Comparison of ENCODE assay signal across 1 cellular context in genomic region chr17:82494236-82495055, GRCh38.
A peak's percentile ranks its signal among the peaks of the same experiment; 100 is the strongest.
TF ChIP-seq lines count a peak whose summit lies in the region.

No MANE protein-coding gene starts in this region.

TF ChIP-seq in HEK293, 187 proteins besides CTCF, POLR2A, EP300 and RAD21 (continued from another document and continues in another):
- TF ChIP-seq AEBP2 (tag by site-specific recombination; IDR thresholded peaks at IDR 0.05; ENCODE audit: borderline replicate concordance) (no peak), TRIM28 (IDR thresholded peaks at IDR 0.05; ENCODE audit: borderline replicate concordance, low read length) (peak; percentile 90; the same call in 1 of the 2 replicates), OSR2 (tag by site-specific recombination; IDR thresholded peaks at IDR 0.05) (no peak), ZNF837 (tag by site-specific recombination; IDR thresholded peaks at IDR 0.05) (no peak), REST (tag by site-specific recombination; IDR thresholded peaks at IDR 0.05) (peak; percentile 63), ZNF341 (tag by site-specific recombination; IDR thresholded peaks at IDR 0.05; ENCODE audit: low read depth) (peak; percentile 41), ZNF555 (tag by site-specific recombination; conservative IDR thresholded peaks at IDR 0.05) (no peak), ZNF354C (tag by site-specific recombination; IDR thresholded peaks at IDR 0.05; ENCODE audit: borderline replicate concordance, low read depth) (no peak), ZFP69B (tag by site-specific recombination; IDR thresholded peaks at IDR 0.05) (peak; percentile 95), ZEB2 (tag by site-specific recombination; IDR thresholded peaks at IDR 0.05) (peak; percentile 94), ZNF707 (tag by site-specific recombination; IDR thresholded peaks at IDR 0.05) (no peak), ZNF23 (tag by site-specific recombination; IDR thresholded peaks at IDR 0.05; ENCODE audit: borderline replicate concordance) (no peak), PATZ1 (tag by site-specific recombination; IDR thresholded peaks at IDR 0.05) (peak; percentile 91), ZNF549 (tag by site-specific recombination; IDR thresholded peaks at IDR 0.05) (no peak), ZNF610 (tag by site-specific recombination; IDR thresholded peaks at IDR 0.05; ENCODE audit: borderline replicate concordance) (0 out of 2 replicates have a peak, but pooled peaks have one; percentile 57), ZNF2 (tag by site-specific recombination; IDR thresholded peaks at IDR 0.05) (peak; percentile 98), ZNF202 (tag by site-specific recombination; IDR thresholded peaks at IDR 0.05; ENCODE audit: borderline replicate concordance) (no peak), HOXA7 (CRISPR knock-in tag; IDR thresholded peaks at IDR 0.05; ENCODE audit: borderline replicate concordance) (no peak), ZNF701 (tag by site-specific recombination; IDR thresholded peaks at IDR 0.05) (no peak; the same call in 1 of the 2 replicates), MYNN (tag by site-specific recombination; IDR thresholded peaks at IDR 0.05; ENCODE audit: borderline replicate concordance) (no peak), ZNF560 (tag by site-specific recombination; IDR thresholded peaks at IDR 0.05; ENCODE audit: borderline replicate concordance) (no peak), ZNF791 (tag by site-specific recombination; IDR thresholded peaks at IDR 0.05) (no peak), ZNF157 (tag by site-specific recombination; IDR thresholded peaks at IDR 0.05) (no peak), ZNF248 (tag by site-specific recombination; IDR thresholded peaks at IDR 0.05) (no peak), ZNF792 (tag by site-specific recombination; IDR thresholded peaks at IDR 0.05) (peak; percentile 33; the same call in 1 of the 2 replicates), INSM2 (tag by site-specific recombination; IDR thresholded peaks at IDR 0.05) (peak; percentile 72), ZNF473 (tag by site-specific recombination; IDR thresholded peaks at IDR 0.05) (no peak), ZNF521 (tag by site-specific recombination; IDR thresholded peaks at IDR 0.05) (no peak), ZNF777 (tag by site-specific recombination; IDR thresholded peaks at IDR 0.05; ENCODE audit: borderline replicate concordance) (no peak), ZNF571 (tag by site-specific recombination; IDR thresholded peaks at IDR 0.05) (no peak), ZBTB11 (tag by site-specific recombination; conservative IDR thresholded peaks at IDR 0.05; ENCODE audit: low read depth) (peak; percentile 33; the same call in 1 of the 2 replicates), PRDM1 (tag by site-specific recombination; IDR thresholded peaks at IDR 0.05) (no peak), KLF9 (tag by site-specific recombination; IDR thresholded peaks at IDR 0.05; ENCODE audit: low read depth) (no peak), ZNF580 (tag by site-specific recombination; IDR thresholded peaks at IDR 0.05) (no peak; the same call in 1 of the 2 replicates), ZNF596 (tag by site-specific recombination; IDR thresholded peaks at IDR 0.05) (no peak), ZNF747 (tag by site-specific recombination; IDR thresholded peaks at IDR 0.05) (no peak), SP3 (tag by site-specific recombination; IDR thresholded peaks at IDR 0.05) (peak; percentile 64), ZNF114 (tag by site-specific recombination; IDR thresholded peaks at IDR 0.05) (no peak), PRDM6 (tag by site-specific recombination; IDR thresholded peaks at IDR 0.05) (no peak), ZNF449 (tag by site-specific recombination; IDR thresholded peaks at IDR 0.05) (no peak; the same call in 1 of the 2 replicates), ZNF280D (tag by site-specific recombination; IDR thresholded peaks at IDR 0.05) (no peak), ZNF830 (tag by site-specific recombination; IDR thresholded peaks at IDR 0.05; ENCODE audit: low read depth) (no peak), ZNF558 (tag by site-specific recombination; IDR thresholded peaks at IDR 0.05) (peak; percentile 72; the same call in 1 of the 2 replicates), HOXD13 (CRISPR knock-in tag; IDR thresholded peaks at IDR 0.05; ENCODE audit: borderline replicate concordance) (peak; percentile 55; the same call in 1 of the 2 replicates)
